Comparison of ENCODE assay signal across 12 cellular contexts in the genomic region with DNA sequence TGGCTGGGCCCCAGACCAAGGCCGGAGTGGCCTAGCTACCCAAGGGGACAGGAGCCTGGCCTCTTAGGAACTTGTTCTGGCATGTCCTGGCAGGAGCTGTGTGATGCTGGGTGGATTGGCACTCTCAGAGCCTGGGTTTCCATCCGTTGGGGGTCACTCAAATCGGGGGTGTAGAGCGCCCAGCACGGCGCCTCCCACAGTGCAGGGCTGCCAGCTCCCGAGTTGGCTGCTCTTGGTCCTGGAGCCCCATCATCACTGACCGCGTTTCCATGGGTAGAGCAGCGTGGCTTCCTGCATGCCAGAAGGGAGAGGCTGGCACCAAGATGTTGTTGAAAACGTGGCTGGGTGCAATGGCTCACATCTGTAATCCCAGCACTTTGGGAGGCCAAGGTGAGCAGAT.
DNase-seq lines count a peak whose midpoint lies in the region; ATAC-seq, FAIRE-seq and TF ChIP-seq lines count a peak whose summit lies in the region.
"Had no signal": no experiment of that assay in that cellular context is flagged by ENCODE, and none has a peak within 500 bp of the region (broad histone marks: within the 10 kb centered on the region; RNA-seq: fewer than 3 reads in every experiment).

No MANE protein-coding gene starts in this region.

- no peak for TF ChIP-seq CTCF in left ventricle myocardium inferior (IDR thresholded peaks at IDR 0.05; ENCODE audit: borderline replicate concordance)
- TF ChIP-seq CTCF in IMR-90 (conservative IDR thresholded peaks at IDR 0.05; ENCODE audit: low read depth, low read length), result no peak
- TF ChIP-seq CTCF in kidney (IDR thresholded peaks at IDR 0.05; ENCODE audit: borderline replicate concordance, extremely low read depth, insufficient read depth), result no peak
- no peak for TF ChIP-seq CTCF in left lung (IDR thresholded peaks at IDR 0.05)

- no peak for TF ChIP-seq RAD21 in IMR-90 (IDR thresholded peaks at IDR 0.05; ENCODE audit: low read length)

- intact Hi-C loops in left ventricle myocardium superior (cut with micrococcal nuclease) (no loop called here), left ventricle myocardium inferior (cut with micrococcal nuclease) (no loop called here), IMR-90 (cut with micrococcal nuclease) (no loop called here), kidney (cut with DNase I) (no loop called here), left lung (cut with DNase I) (no loop called here)

- H4K20me1 ChIP-seq in IMR-90 (ENCODE audit: insufficient read depth, low read length), result no peaks in the 10 kb centered on the region; the same call in 1 of the 2 replicates

- H2AK5ac ChIP-seq in IMR-90 (ENCODE audit: low read depth, low read length), result no peak overlapping the region

- 80% methylated on average over 6 of the region's 11 CpGs; no CpG with 5 or more reads in 1 of the 2 experiments for WGBS in IMR-90 (ENCODE audit: extremely low coverage in 2 of 2, insufficient read length in 1 of 2), 2 experiments

- FAIRE-seq in kidney (lab: Jason Lieb, UNC), result no peak
- FAIRE-seq in RCC 7860 (lab: Jason Lieb, UNC), result no peak
- FAIRE-seq: A549 had no signal

- H4K5ac ChIP-seq in IMR-90 (ENCODE audit: low read depth, low read length), result no peak overlapping the region

- H4K8ac ChIP-seq in IMR-90 (ENCODE audit: low read depth in 2 of 2, low read length in 2 of 2), result no peak overlapping the region

- H3K9me3 ChIP-seq in left ventricle myocardium inferior (replicated peaks), result no peaks in the 10 kb centered on the region
- no peaks in the 10 kb centered on the region for H3K9me3 ChIP-seq in IMR-90 (ENCODE audit: control insufficient read depth, insufficient read depth, low read length)
- H3K9me3 ChIP-seq in kidney (ENCODE audit: control insufficient read depth in 1 of 2, low read length in 2 of 2), result no peaks in the 10 kb centered on the region
- no peaks in the 10 kb centered on the region for H3K9me3 ChIP-seq in left lung
- H3K9me3 ChIP-seq: A549, Caco-2 had no signal

- no peaks in the 10 kb centered on the region for H3K79me1 ChIP-seq in IMR-90 (ENCODE audit: low read depth in 1 of 2, low read length in 2 of 2)

- H2BK5ac ChIP-seq in IMR-90 (ENCODE audit: low read depth, low read length, poor library complexity, severe bottlenecking), result no peak overlapping the region

- ATAC-seq in left ventricle myocardium superior (no peak), IMR-90 (ENCODE audit: low read depth) (no peak), left lung (no peak)
- ATAC-seq: A549, HCT116 had no signal

- H3K4me2 ChIP-seq in IMR-90 (ENCODE audit: low read depth, low read length), result no peak overlapping the region
- H3K4me2 ChIP-seq: A549 had no signal

- DNase-seq in left ventricle myocardium superior (peak; percentile 19), left ventricle myocardium inferior (no peak), IMR-90 (no peak), kidney (peak; percentile 53), NCI-H774 (lab: John Stamatoyannopoulos, UW) (no peak), RCC 7860 (ENCODE audit: low spot score) (no peak), left lung (no peak)
- DNase-seq: Caco-2; CD8-positive, alpha-beta memory T cell; DMS53 had no signal

- H3K9ac ChIP-seq in IMR-90 (ENCODE audit: low read depth, low read length), result no peak overlapping the region
- H3K9ac ChIP-seq in kidney (ENCODE audit: low read length in 2 of 2), result no peak overlapping the region

- H3K4me1 ChIP-seq in left ventricle myocardium inferior (no peaks in the 10 kb centered on the region), IMR-90 (ENCODE audit: control insufficient read depth, insufficient read depth, low read length) (no peaks in the 10 kb centered on the region), kidney (ENCODE audit: control insufficient read depth in 1 of 2, insufficient read depth in 1 of 2, low read depth in 1 of 2, low read length in 2 of 2) (no peaks in the 10 kb centered on the region), left lung (no peaks in the 10 kb centered on the region)
- H3K4me1 ChIP-seq: A549, Caco-2 had no signal

- H3K27ac ChIP-seq in left ventricle myocardium inferior (replicated peaks), result no peak overlapping the region
- H3K27ac ChIP-seq in IMR-90 (ENCODE audit: insufficient read depth, low read length), result no peak overlapping the region
- no peak overlapping the region for H3K27ac ChIP-seq in kidney (ENCODE audit: low read depth in 2 of 2, low read length in 2 of 2)
- H3K27ac ChIP-seq in left lung, result no peak overlapping the region

- no peak overlapping the region for H3K4me3 ChIP-seq in left ventricle myocardium inferior
- H3K4me3 ChIP-seq in IMR-90 (ENCODE audit: insufficient read depth, low read depth, low read length), result no peak overlapping the region
- H3K4me3 ChIP-seq in kidney (ENCODE audit: low read length in 2 of 2), result no peak overlapping the region
- no peak overlapping the region for H3K4me3 ChIP-seq in left lung
- H3K4me3 ChIP-seq: A549 had no signal

- POLR2A ChIA-PET in IMR-90 (lab: Charles Lee; ENCODE audit: unreplicated experiment), result no interaction called here

- dilution Hi-C loops in IMR-90 (cut with HindIII; ENCODE audit: low sequenced_read_pairs, unreplicated experiment), result no loop called here

- no peaks in the 10 kb centered on the region for H3K9me1 ChIP-seq in IMR-90 (ENCODE audit: insufficient read depth, low read length)

- H3K56ac ChIP-seq in IMR-90 (ENCODE audit: extremely low read depth, insufficient read depth, low read length), result no peak overlapping the region

- no peak overlapping the region for H3K23ac ChIP-seq in IMR-90 (ENCODE audit: low read depth, low read length)

- H4K91ac ChIP-seq in IMR-90 (ENCODE audit: insufficient read depth, low read depth, low read length), result no peak overlapping the region

- in situ Hi-C loops in IMR-90 (cut with MboI; ENCODE audit: low sequenced_read_pairs), result no loop called here

- peak overlapping the region; percentile 55 for H2AK9ac ChIP-seq in IMR-90 (replicated peaks; ENCODE audit: low read depth, low read length, poor library complexity)

- TF ChIP-seq POLR2A in IMR-90 (IDR thresholded peaks at IDR 0.05; ENCODE audit: low read depth, low read length), result no peak

- no peak overlapping the region for H3K14ac ChIP-seq in IMR-90 (replicated peaks; ENCODE audit: low read depth, low read length)

- H2BK120ac ChIP-seq in IMR-90 (ENCODE audit: low read depth, low read length), result no peak overlapping the region

- no peak overlapping the region for H2AFZ ChIP-seq in IMR-90 (replicated peaks; ENCODE audit: low read length, poor library complexity)

- BruUV-seq in IMR-90 (replicated peaks; lab: Mats Ljungman, UMichigan), result no TSS peak

- CTCF ChIA-PET in IMR-90 (lab: Yijun Ruan, JAX), result no interaction called here

- H3K4ac ChIP-seq in IMR-90 (ENCODE audit: low read depth, low read length), result no peak overlapping the region

- no peak overlapping the region for H2BK20ac ChIP-seq in IMR-90 (ENCODE audit: low read depth, low read length)

- H2BK15ac ChIP-seq in IMR-90 (ENCODE audit: low read depth, low read length), result no peak overlapping the region

- no peak overlapping the region for H3K18ac ChIP-seq in IMR-90 (ENCODE audit: low read depth, low read length)

- H3K27me3 ChIP-seq in left ventricle myocardium inferior (ENCODE audit: low read depth) (peaks cover 67% of the 10 kb centered on the region), IMR-90 (ENCODE audit: control insufficient read depth, insufficient read depth, low read length) (peaks cover 41% of the 10 kb centered on the region), left lung (peaks cover 4 to 73% of the 10 kb centered on the region in 2 donors)

- no peaks in the 10 kb centered on the region for H3K36me3 ChIP-seq in left ventricle myocardium inferior
- no peaks in the 10 kb centered on the region for H3K36me3 ChIP-seq in IMR-90 (ENCODE audit: control insufficient read depth, insufficient read depth, low read length)
- no peaks in the 10 kb centered on the region for H3K36me3 ChIP-seq in kidney (ENCODE audit: control insufficient read depth in 1 of 2, insufficient read depth in 2 of 2, low read length in 2 of 2)
- H3K36me3 ChIP-seq in left lung, result no peaks in the 10 kb centered on the region

TF ChIP-seq in IMR-90, 13 proteins besides CTCF, POLR2A, EP300 and RAD21:
- TF ChIP-seq MXI1 (IDR thresholded peaks at IDR 0.05; ENCODE audit: borderline replicate concordance, low read depth, low read length) (no peak), MAZ (IDR thresholded peaks at IDR 0.05; ENCODE audit: borderline replicate concordance, low read depth, low read length) (no peak), CEBPB (IDR thresholded peaks at IDR 0.05; ENCODE audit: low read depth, low read length) (no peak), NFE2L2 (IDR thresholded peaks at IDR 0.05; ENCODE audit: low read depth, low read length) (no peak), MAFK (IDR thresholded peaks at IDR 0.05; ENCODE audit: low read depth, low read length) (no peak), FOS (IDR thresholded peaks at IDR 0.05; ENCODE audit: low read depth, low read length) (no peak), RFX5 (IDR thresholded peaks at IDR 0.05; ENCODE audit: low read depth, low read length) (no peak)
TF ChIP-seq in IMR-90: peak in this region for 0.

Comparison
In these comparisons a context has a peak if more than half of its experiments do, and no peak if none do; other contexts are left out.
1. DNase-seq: peak in left ventricle myocardium superior (single experiment) and kidney (single experiment); none in left ventricle myocardium inferior (single experiment), IMR-90 (single experiment), NCI-H774 (single experiment), RCC 7860 (single experiment) and left lung (0 of 2).